In genomic region chr11:12993626-12994025, GRCh38 we compare ENCODE assay signal across 14 cellular contexts. TPM values are rescaled to one million over a fixed set of nuclear protein-coding genes. Genes with fewer than 3 reads are reported as not detected.
A peak's percentile ranks its signal among the peaks of the same experiment; 100 is the strongest.
DNase-seq lines count a peak whose midpoint lies in the region; ATAC-seq and TF ChIP-seq lines count a peak whose summit lies in the region.
"Had no signal": no experiment of that assay in that cellular context is flagged by ENCODE, and none has a peak within 500 bp of the region (broad histone marks: within the 10 kb centered on the region; RNA-seq: fewer than 3 reads in every experiment).

No MANE protein-coding gene starts in this region.

- BruUV-seq in PC-9 (replicated peaks; lab: Mats Ljungman, UMichigan) (no TSS peak), A673 (replicated peaks; lab: Mats Ljungman, UMichigan) (no TSS peak)

- no peaks in the 10 kb centered on the region for H3K27me3 ChIP-seq in PC-9 (ENCODE audit: insufficient read depth, low read depth)
- H3K27me3 ChIP-seq in upper lobe of right lung: no peaks in the 10 kb centered on the region
- H3K27me3 ChIP-seq in A673 (replicated peaks; ENCODE audit: insufficient read depth, low read depth, low read length, poor library complexity): no peaks in the 10 kb centered on the region
- H3K27me3 ChIP-seq: BE2C had no signal

- CTCF ChIA-PET in PC-9 (lab: Charles Lee) (no interaction called here), A673 (lab: Charles Lee) (no interaction called here)

- H3K36me3 ChIP-seq in PC-9 (ENCODE audit: low read depth): no peaks in the 10 kb centered on the region
- no peaks in the 10 kb centered on the region for H3K36me3 ChIP-seq in upper lobe of right lung
- H3K36me3 ChIP-seq in A673 (ENCODE audit: insufficient read depth, low read length, poor library complexity, severe bottlenecking): no peaks in the 10 kb centered on the region
- H3K36me3 ChIP-seq: BE2C, HAP-1 had no signal

- H3K4me2 ChIP-seq in PC-9: peak overlapping the region; percentile 48

- TF ChIP-seq CTCF in PC-9 (conservative IDR thresholded peaks at IDR 0.05): no peak
- no peak for TF ChIP-seq CTCF in epithelial cell of esophagus (IDR thresholded peaks at IDR 0.05; ENCODE audit: insufficient read depth, low read depth, low read length, missing control alignments)
- no peak for TF ChIP-seq CTCF in upper lobe of right lung (IDR thresholded peaks at IDR 0.05)
- TF ChIP-seq CTCF in GM13977 (IDR thresholded peaks at IDR 0.05; ENCODE audit: extremely low read depth, insufficient read depth, missing control alignments): no peak
- no peak for TF ChIP-seq CTCF in A673 (conservative IDR thresholded peaks at IDR 0.05; ENCODE audit: low read depth, low read length)

- no peak overlapping the region for H2AFZ ChIP-seq in PC-9

- H3K9me2 ChIP-seq in PC-9 (ENCODE audit: insufficient read depth): no peaks in the 10 kb centered on the region

- no peak overlapping the region for H3K4me3 ChIP-seq in PC-9
- no peak overlapping the region for H3K4me3 ChIP-seq in epithelial cell of esophagus (ENCODE audit: low read length)
- no peak overlapping the region for H3K4me3 ChIP-seq in upper lobe of right lung
- H3K4me3 ChIP-seq in A673 (ENCODE audit: low read depth, low read length, poor library complexity, severe bottlenecking): no peak overlapping the region
- H3K4me3 ChIP-seq: HAP-1 had no signal

- H3F3A ChIP-seq in PC-9 (ENCODE audit: insufficient read depth, low read depth): peaks cover 7% of the 10 kb centered on the region; the same call in 1 of the 2 replicates

- H3K9me3 ChIP-seq in PC-9 (ENCODE audit: insufficient read depth, low read depth): no peaks in the 10 kb centered on the region
- H3K9me3 ChIP-seq in upper lobe of right lung: no peaks in the 10 kb centered on the region
- H3K9me3 ChIP-seq in A673 (ENCODE audit: low read depth, low read length, poor library complexity, severe bottlenecking): no peaks in the 10 kb centered on the region
- H3K9me3 ChIP-seq: BE2C, HAP-1 had no signal

- H3K79me2 ChIP-seq in PC-9 (ENCODE audit: low read depth): no peaks in the 10 kb centered on the region

- H3K27ac ChIP-seq in PC-9: peak overlapping the region; percentile 28
- no peak overlapping the region for H3K27ac ChIP-seq in upper lobe of right lung
- no peak overlapping the region for H3K27ac ChIP-seq in A673 (ENCODE audit: low read depth, low read length, poor library complexity, severe bottlenecking)
- H3K27ac ChIP-seq: C4-2B had no signal

- in situ Hi-C loops in GM13977 (cut with MboI; ENCODE audit: low pct_unique_long_range_greater_than_20kb, low sequenced_read_pairs, unreplicated experiment): no loop called here

- POLR2A ChIA-PET in PC-9 (lab: Charles Lee; ENCODE audit: unreplicated experiment): no interaction called here
- POLR2A ChIA-PET in A673 (lab: Charles Lee; ENCODE audit: low non-redundant PET): no interaction called here

- no peaks in the 10 kb centered on the region for H4K20me1 ChIP-seq in PC-9 (ENCODE audit: insufficient read depth)

- ATAC-seq in upper lobe of right lung: peak; percentile 26
- no peak for ATAC-seq in HG03432 (IDR thresholded peaks at IDR 0.05; ENCODE audit: unreplicated experiment)

- H3K4me1 ChIP-seq in PC-9 (replicated peaks; ENCODE audit: insufficient read depth) (peaks cover 16% of the 10 kb centered on the region), upper lobe of right lung (no peaks in the 10 kb centered on the region), A673 (ENCODE audit: insufficient read depth, low read length, poor library complexity, severe bottlenecking) (no peaks in the 10 kb centered on the region)
- H3K4me1 ChIP-seq: BE2C, HAP-1 had no signal

- peak in 1 of 2 experiments; percentile 88 for DNase-seq in PC-9
- peak; percentile 59 for DNase-seq in epithelial cell of esophagus (ENCODE audit: low read depth)
- DNase-seq in kidney tubule cell (ENCODE audit: low spot score): peak; percentile 49
- no peak for DNase-seq in upper lobe of right lung
- DNase-seq in GM13977 (ENCODE audit: low spot score): no peak
- DNase-seq in A673 (ENCODE audit: low spot score): no peak
- DNase-seq: BE2C; CD4-positive, alpha-beta memory T cell; DMS79; HFFc6 had no signal

- intact Hi-C loops in PC-9 (cut with micrococcal nuclease; ENCODE audit: unreplicated experiment): no loop called here
- intact Hi-C loops in upper lobe of right lung (cut with DNase I): no loop called here
- intact Hi-C loops in A673 (cut with micrococcal nuclease; ENCODE audit: unreplicated experiment): no loop called here

RNA-seq across cellular contexts. Expression of gene RASSF10, which starts 15.5 kb away (rescaled TPM):
- 0.35 and 0.55 TPM in 2 replicates for total RNA-seq in PC-9 (2021)
- 4.8 TPM for total RNA-seq in upper lobe of right lung
- total RNA-seq in A673 (2021): 0.15 TPM in 1 of 2 replicates, not detected in the other
- total RNA-seq: CD4-positive, alpha-beta memory T cell; G401; HFFc6 had no signal

Comparison
In these comparisons a context has a peak if more than half of its experiments do, and no peak if none do; other contexts are left out.
1. DNase-seq: peak in epithelial cell of esophagus (single experiment) and kidney tubule cell (single experiment); none in upper lobe of right lung (single experiment), GM13977 (single experiment) and A673 (single experiment).